8 cellular contexts compared by ENCODE assay signal in genomic region chr14:76957224-76957881, GRCh38.
A peak's percentile ranks its signal among the peaks of the same experiment; 100 is the strongest.
DNase-seq lines count a peak whose midpoint lies in the region; ATAC-seq, FAIRE-seq and TF ChIP-seq lines count a peak whose summit lies in the region.

No MANE protein-coding gene starts in this region.

- no peaks in the 10 kb centered on the region for H3K36me3 ChIP-seq in keratinocyte (ENCODE audit: control insufficient read depth in 2 of 2, extremely low read depth in 1 of 2, insufficient read depth in 2 of 2, low read length in 2 of 2)
- no peaks in the 10 kb centered on the region for H3K36me3 ChIP-seq in suprapubic skin

- H3K36me3 Mint-ChIP-seq in activated T-cell treated with anti-CD3 and anti-CD28 coated beads, Interleukin-2, amount 50 U/mL, for 4 hours (ENCODE audit: insufficient read depth), result no peaks in the 10 kb centered on the region
- H3K36me3 Mint-ChIP-seq in activated CD4-positive, alpha-beta memory T cell treated with anti-CD3 and anti-CD28 coated beads, Interleukin-2, amount 10 ng/mL, durations not matched to agents 7 days and 5 days (ENCODE audit: low read depth), result peaks cover 7% of the 10 kb centered on the region

- H3K4me2 ChIP-seq in keratinocyte (ENCODE audit: control insufficient read depth, extremely low read depth, insufficient read depth, low read depth, low read length), result peak overlapping the region; percentile 1

- peaks cover 82% of the 10 kb centered on the region for H3K4me1 Mint-ChIP-seq in activated T-cell treated with anti-CD3 and anti-CD28 coated beads, Interleukin-2, amount 50 U/mL, for 4 hours (ENCODE audit: low read depth)
- peaks cover 84% of the 10 kb centered on the region for H3K4me1 Mint-ChIP-seq in activated CD4-positive, alpha-beta memory T cell treated with anti-CD3 and anti-CD28 coated beads, Interleukin-2, amount 10 ng/mL, durations not matched to agents 7 days and 5 days

- no peaks in the 10 kb centered on the region for H3K27me3 Mint-ChIP-seq in activated T-cell treated with anti-CD3 and anti-CD28 coated beads, Interleukin-2, amount 50 U/mL, for 4 hours (ENCODE audit: low read depth)
- peaks cover 9% of the 10 kb centered on the region for H3K27me3 Mint-ChIP-seq in activated CD4-positive, alpha-beta memory T cell treated with anti-CD3 and anti-CD28 coated beads, Interleukin-2, amount 10 ng/mL, durations not matched to agents 7 days and 5 days

- H3K9me1 ChIP-seq in keratinocyte (ENCODE audit: control insufficient read depth, extremely low read depth, insufficient read depth, low read length), result peaks cover 3% of the 10 kb centered on the region

- TF ChIP-seq CTCF in keratinocyte (optimal IDR thresholded peaks at IDR 0.05 in 1 of 3, IDR thresholded peaks at IDR 0.05 in 1 of 3, conservative IDR thresholded peaks at IDR 0.05 in 1 of 3; ENCODE audit: extremely low read depth in 1 of 3, insufficient read depth in 2 of 3, low read length in 3 of 3) (no peak), suprapubic skin (IDR thresholded peaks at IDR 0.05) (no peak)

- no peak overlapping the region for H2AFZ ChIP-seq in keratinocyte (ENCODE audit: control insufficient read depth, low read length)

- no peaks in the 10 kb centered on the region for H3K9me3 ChIP-seq in keratinocyte (ENCODE audit: control insufficient read depth, low read depth, low read length)
- H3K9me3 ChIP-seq in suprapubic skin, result no peaks in the 10 kb centered on the region

- FAIRE-seq in keratinocyte (lab: Jason Lieb, UNC), result no peak

- H3K4me3 ChIP-seq in keratinocyte (ENCODE audit: control insufficient read depth in 2 of 3, extremely low read depth in 1 of 3, insufficient read depth in 2 of 3, low read depth in 1 of 3, low read length in 3 of 3), result no peak overlapping the region
- H3K4me3 ChIP-seq in suprapubic skin, result peak overlapping the region; percentile 46

- CTCF ChIA-PET in activated CD4-positive, alpha-beta memory T cell treated with anti-CD3 and anti-CD28 coated beads, Interleukin-2, amount 10 ng/mL, durations not matched to agents 7 days and 5 days (lab: Charles Lee), result interaction anchor here (0.6 to 1.8 kb wide), 6 partner anchors 10 to 364 kb away, joined by 3 to 11 read pairs (median 3); no protein-coding TSS in a partner anchor

- no peaks in the 10 kb centered on the region for H3K79me2 ChIP-seq in keratinocyte (ENCODE audit: control insufficient read depth, insufficient read depth, low read length)

- no peaks in the 10 kb centered on the region for H3K27me3 ChIP-seq in keratinocyte (ENCODE audit: control insufficient read depth, extremely low read depth, insufficient read depth, low read length)
- H3K27me3 ChIP-seq in suprapubic skin, result no peaks in the 10 kb centered on the region

- H4K20me1 ChIP-seq in keratinocyte (ENCODE audit: control insufficient read depth, extremely low read depth, insufficient read depth, low read length), result no peaks in the 10 kb centered on the region

- H3K4me3 Mint-ChIP-seq in activated T-cell treated with anti-CD3 and anti-CD28 coated beads, Interleukin-2, amount 50 U/mL, for 4 hours, result peak overlapping the region; percentile 24
- H3K4me3 Mint-ChIP-seq in activated CD4-positive, alpha-beta memory T cell treated with anti-CD3 and anti-CD28 coated beads, Interleukin-2, amount 10 ng/mL, durations not matched to agents 7 days and 5 days, result peak overlapping the region; percentile 73

- peak overlapping the region; percentile 30 for H3K9ac ChIP-seq in keratinocyte (ENCODE audit: control insufficient read depth, extremely low read depth, insufficient read depth, low read length)

- H3K4me1 ChIP-seq in keratinocyte (ENCODE audit: control insufficient read depth, extremely low read depth, insufficient read depth, low read length) (peaks cover 73% of the 10 kb centered on the region), suprapubic skin (peaks cover 77% of the 10 kb centered on the region)

- dilution Hi-C loops in keratinocyte (cut with MboI; ENCODE audit: extremely low pct_ligation_motif_present, low sequenced_read_pairs), result no loop called here

- no peaks in the 10 kb centered on the region for H3K9me3 Mint-ChIP-seq in activated T-cell treated with anti-CD3 and anti-CD28 coated beads, Interleukin-2, amount 50 U/mL, for 4 hours
- H3K9me3 Mint-ChIP-seq in activated CD4-positive, alpha-beta memory T cell treated with anti-CD3 and anti-CD28 coated beads, Interleukin-2, amount 10 ng/mL, durations not matched to agents 7 days and 5 days, result no peaks in the 10 kb centered on the region

- peak overlapping the region; percentile 96 for H3K27ac Mint-ChIP-seq in activated CD4-positive, alpha-beta memory T cell treated with anti-CD3 and anti-CD28 coated beads, Interleukin-2, amount 10 ng/mL, durations not matched to agents 7 days and 5 days

- no peak for DNase-seq in activated T-cell treated with anti-CD3 and anti-CD28 coated beads, Interleukin-2, amount 50 U/mL, for 4 hours
- DNase-seq in activated T-cell treated with anti-CD3 and anti-CD28 coated beads, Interleukin-2, amount 50 U/mL, for 1 hour, result no peak
- DNase-seq in activated CD4-positive, alpha-beta memory T cell treated with anti-CD3 and anti-CD28 coated beads, Interleukin-2, amount 10 ng/mL, durations not matched to agents 7 days and 5 days, result peak; percentile 29
- DNase-seq in keratinocyte (ENCODE audit: low read depth, low spot score), result no peak
- no peak for DNase-seq in suprapubic skin (ENCODE audit: low spot score in 2 of 2)
- DNase-seq in NOMO-1 treated with dmso at 0.1 percent for 144 hours (lab: John Stamatoyannopoulos, UW; ENCODE audit: unreplicated experiment), result no peak

- no peak for TF ChIP-seq POLR2A in suprapubic skin (IDR thresholded peaks at IDR 0.05)

- ATAC-seq in activated T-cell treated with anti-CD3 and anti-CD28 coated beads, Interleukin-2, amount 50 U/mL, for 4 hours, result no peak
- ATAC-seq in HG02981 (IDR thresholded peaks at IDR 0.05; ENCODE audit: unreplicated experiment), result no peak
- no peak for ATAC-seq in HG02885 (IDR thresholded peaks at IDR 0.05; ENCODE audit: poor library complexity, unreplicated experiment)

- H3K27ac ChIP-seq in keratinocyte (ENCODE audit: control insufficient read depth, insufficient read depth, low read length), result peak overlapping the region; percentile 75
- H3K27ac ChIP-seq in suprapubic skin, result peak overlapping the region; percentile 93

- POLR2A ChIA-PET in activated CD4-positive, alpha-beta memory T cell treated with anti-CD3 and anti-CD28 coated beads, Interleukin-2, amount 10 ng/mL, durations not matched to agents 7 days and 5 days (lab: Charles Lee), result interaction anchor here (0.9 to 8.7 kb wide), 9 partner anchors 10 to 98 kb away, joined by 3 to 130 read pairs (median 5); partner anchors contain the start of gene IRF2BPL

- WGBS in suprapubic skin, result 37% methylated on average over 4 of the region's 4 CpGs

- TF ChIP-seq EP300 in suprapubic skin (IDR thresholded peaks at IDR 0.05), result no peak
